29 cellular contexts compared by ENCODE assay signal in the genomic region with DNA sequence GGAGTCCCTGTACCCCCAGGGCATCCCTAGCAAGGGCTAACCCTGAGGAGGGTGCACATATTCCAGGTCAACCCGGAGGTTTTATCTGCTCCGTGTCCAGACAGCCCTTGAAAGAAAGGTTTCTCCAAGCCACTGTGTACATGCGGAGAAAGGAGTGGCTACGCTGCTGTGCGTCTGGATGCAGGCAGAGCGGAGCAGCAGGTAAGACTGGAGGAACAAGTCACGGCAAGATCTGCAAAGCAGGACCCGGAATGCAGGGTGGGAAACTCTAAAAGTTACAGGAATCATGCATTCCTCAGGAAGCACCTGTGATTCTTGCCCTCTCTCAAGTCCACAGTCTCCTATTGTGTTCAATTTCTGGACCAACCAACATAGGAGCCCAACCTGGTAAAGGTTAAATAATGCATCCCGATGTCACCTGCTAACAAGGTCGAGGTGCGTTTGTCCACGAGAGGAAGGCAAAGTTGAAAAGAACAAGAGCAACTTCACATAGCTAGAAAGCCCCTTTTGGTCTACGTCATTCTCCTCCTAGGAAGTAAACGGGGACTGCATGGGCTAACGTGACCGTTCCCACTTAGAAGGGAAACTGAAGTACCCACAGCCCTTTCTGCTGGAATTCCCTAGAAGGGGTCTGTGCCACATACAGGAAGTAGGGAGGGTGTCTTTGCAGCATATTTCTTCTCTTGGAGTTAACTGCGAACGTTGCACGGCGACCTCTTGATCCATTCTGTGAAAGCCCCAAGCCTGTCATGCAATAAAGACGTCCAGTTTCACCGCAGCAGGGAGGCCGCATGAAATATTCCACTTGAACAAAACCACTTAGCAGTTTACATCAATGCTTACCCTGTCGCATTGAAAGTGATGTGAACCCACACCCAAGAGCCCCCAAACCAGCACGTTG. TPM values are rescaled to one million over a fixed set of nuclear protein-coding genes. Genes with fewer than 3 reads are reported as not detected.
DNase-seq lines count a peak whose midpoint lies in the region; ATAC-seq and TF ChIP-seq lines count a peak whose summit lies in the region.
"Had no signal": no experiment of that assay in that cellular context is flagged by ENCODE, and none has a peak within 500 bp of the region (broad histone marks: within the 10 kb centered on the region; RNA-seq: fewer than 3 reads in every experiment).

No MANE protein-coding gene starts in this region.

- H3K27me3 ChIP-seq in esophagus (ENCODE audit: control insufficient read depth in 1 of 2, insufficient read depth in 2 of 2, low read length in 2 of 2), result no peaks in the 10 kb centered on the region
- no peaks in the 10 kb centered on the region for H3K27me3 ChIP-seq in trophoblast cell (ENCODE audit: insufficient read depth, low read length)
- H3K27me3 ChIP-seq in upper lobe of left lung, result no peaks in the 10 kb centered on the region
- H3K27me3 ChIP-seq: colonic mucosa had no signal

- peaks cover 2% of the 10 kb centered on the region for H3K27me3 Mint-ChIP-seq in glutamatergic neuron (ENCODE audit: unreplicated experiment)

- H2AFZ ChIP-seq in trophoblast cell (ENCODE audit: insufficient read depth, low read length, poor library complexity), result no peak overlapping the region

- in situ Hi-C loops in G401 (cut with HindIII; ENCODE audit: low sequenced_read_pairs), result no loop called here

- DNase-seq in G401 (ENCODE audit: low spot score), result peak; percentile 55
- peak; percentile 95 to 96 for DNase-seq in trophoblast cell
- no peak for DNase-seq in cerebellar cortex (ENCODE audit: low spot score)
- no peak for DNase-seq in upper lobe of left lung
- DNase-seq in glutamatergic neuron, result no peak
- no peak for DNase-seq in NCI-H510A (lab: John Stamatoyannopoulos, UW)
- DNase-seq: activated B cell treated with CpG ODN at 0.5 μM for 24 hours; activated CD4-positive, alpha-beta T cell treated with anti-CD3 and anti-CD28 coated beads, Interleukin-2, amount 50 U/mL, for 4 hours; activated CD8-positive, alpha-beta memory T cell treated with anti-CD3 and anti-CD28 coated beads, Interleukin-2, amount 50 U/mL, for 4 hours; activated effector memory CD4-positive, alpha-beta T cell treated with Interleukin-2 at 50 U/mL for 16 hours; activated naive CD8-positive, alpha-beta T cell treated with anti-CD3 and anti-CD28 coated beads, Interleukin-2, amount 10 ng/mL, durations not matched to agents 7 days and 5 days; colonic mucosa; DMS53; GF-D8; GOT3; KBM-7; kidney glomerular epithelial cell; MM.1S; NCI-H526; occipital lobe; stimulated activated CD4-positive, alpha-beta T cell treated with anti-CD3 and anti-CD28 coated beads, Interleukin-1b, Interleukin-23, amount 100 ng/mL, for 48 hours; T-helper 2 cell had no signal

- no peak overlapping the region for H3K4me3 Mint-ChIP-seq in glutamatergic neuron (ENCODE audit: unreplicated experiment)
- H3K4me3 Mint-ChIP-seq: activated B cell treated with CpG ODN at 0.5 μM for 24 hours; activated naive CD8-positive, alpha-beta T cell treated with anti-CD3 and anti-CD28 coated beads, Interleukin-2, amount 10 ng/mL, durations not matched to agents 7 days and 5 days; B cell had no signal

- peaks cover 2% of the 10 kb centered on the region for H3K9me3 Mint-ChIP-seq in glutamatergic neuron (ENCODE audit: unreplicated experiment)
- H3K9me3 Mint-ChIP-seq: activated B cell treated with CpG ODN at 0.5 μM for 24 hours; activated naive CD8-positive, alpha-beta T cell treated with anti-CD3 and anti-CD28 coated beads, Interleukin-2, amount 10 ng/mL, durations not matched to agents 7 days and 5 days had no signal

- peak overlapping the region; percentile 52 for H2BK12ac ChIP-seq in trophoblast cell (ENCODE audit: low read length)

- H3K4ac ChIP-seq in trophoblast cell (ENCODE audit: low read depth, low read length), result no peak overlapping the region

- TF ChIP-seq EP300 in upper lobe of left lung (IDR thresholded peaks at IDR 0.05), result no peak

- H2BK5ac ChIP-seq in trophoblast cell (ENCODE audit: low read depth, low read length, poor library complexity), result no peak overlapping the region

- TF ChIP-seq POLR2A in upper lobe of left lung (IDR thresholded peaks at IDR 0.05), result no peak

- no peak overlapping the region for H3K23ac ChIP-seq in trophoblast cell (ENCODE audit: low read length)

- no peaks in the 10 kb centered on the region for H3K79me2 ChIP-seq in trophoblast cell (ENCODE audit: control insufficient read depth, insufficient read depth, low read length, poor library complexity)

- H3K4me1 ChIP-seq in esophagus (ENCODE audit: control insufficient read depth in 2 of 2, insufficient read depth in 2 of 2, low read length in 1 of 2) (peaks cover 0 to 9% of the 10 kb centered on the region in 2 donors), trophoblast cell (ENCODE audit: control insufficient read depth in 1 of 2, insufficient read depth in 2 of 2, low read length in 2 of 2) (peaks cover 22 to 31% of the 10 kb centered on the region in 2 experiments), upper lobe of left lung (peaks cover 0 to 2% (median 0%) of the 10 kb centered on the region in 4 donors)
- H3K4me1 ChIP-seq: colonic mucosa had no signal

- ATAC-seq in upper lobe of left lung (ENCODE audit: low FRiP score in 2 of 2), result no peak
- ATAC-seq: SK-N-SH treated with all-trans-retinoic acid at 6 μM for 48 hours had no signal

- H3K9me3 ChIP-seq in esophagus (ENCODE audit: control insufficient read depth in 2 of 2, insufficient read depth in 1 of 2, low read depth in 1 of 2, low read length in 1 of 2), result no peaks in the 10 kb centered on the region
- H3K9me3 ChIP-seq in trophoblast cell (ENCODE audit: insufficient read depth, low read depth, low read length), result no peaks in the 10 kb centered on the region
- no peaks in the 10 kb centered on the region for H3K9me3 ChIP-seq in upper lobe of left lung
- H3K9me3 ChIP-seq: colonic mucosa had no signal

- H3K4me3 ChIP-seq in esophagus (ENCODE audit: low read depth in 1 of 2, low read length in 2 of 2) (no peak overlapping the region), trophoblast cell (ENCODE audit: low read depth, low read length) (no peak overlapping the region), upper lobe of left lung (no peak overlapping the region)
- H3K4me3 ChIP-seq: colonic mucosa, lung, skin epidermis had no signal

- H4K12ac ChIP-seq in trophoblast cell (ENCODE audit: low read depth, low read length), result no peak overlapping the region

- H3K27ac ChIP-seq in VCaP, result peak overlapping the region; percentile 73
- H3K27ac ChIP-seq in esophagus (ENCODE audit: low read depth in 2 of 2, low read length in 1 of 2), result peak overlapping the region; percentile 56 to 83
- H3K27ac ChIP-seq in trophoblast cell (ENCODE audit: low read depth, low read length), result peak overlapping the region; percentile 56
- H3K27ac ChIP-seq in upper lobe of left lung, result no peak overlapping the region
- H3K27ac ChIP-seq: colonic mucosa had no signal

- H3K9ac ChIP-seq in trophoblast cell (ENCODE audit: low read length), result no peak overlapping the region

- no peak overlapping the region for H4K91ac ChIP-seq in trophoblast cell (ENCODE audit: low read depth, low read length)

- 72 to 73% methylated on average over 25 of the region's 25 CpGs for WGBS in esophagus, 2 donors
- no CpG with 5 or more reads among the region's 25 CpGs for WGBS in trophoblast cell (ENCODE audit: extremely low coverage, insufficient coverage, insufficient read length)
- WGBS in upper lobe of left lung, 2 donors, result 66 to 89% methylated on average over 24 to 25 of the region's 25 CpGs

- H2BK120ac ChIP-seq in trophoblast cell (ENCODE audit: insufficient read depth, low read length, poor library complexity), result peak overlapping the region; percentile 57

- peak overlapping the region; percentile 25 for H3K18ac ChIP-seq in trophoblast cell (ENCODE audit: low read length)

- H4K8ac ChIP-seq in trophoblast cell (ENCODE audit: low read depth, low read length), result peak overlapping the region; percentile 25

- peak overlapping the region; percentile 38 for H3K4me2 ChIP-seq in trophoblast cell (ENCODE audit: low read length)

- no peak overlapping the region for H2AK5ac ChIP-seq in trophoblast cell (ENCODE audit: low read length)

- H3K27ac Mint-ChIP-seq in glutamatergic neuron (ENCODE audit: unreplicated experiment), result no peak overlapping the region
- H3K27ac Mint-ChIP-seq: activated B cell treated with CpG ODN at 0.5 μM for 24 hours; activated naive CD8-positive, alpha-beta T cell treated with anti-CD3 and anti-CD28 coated beads, Interleukin-2, amount 10 ng/mL, durations not matched to agents 7 days and 5 days; B cell had no signal

- no peak overlapping the region for H3K14ac ChIP-seq in trophoblast cell (ENCODE audit: low read length)

- H3K36me3 Mint-ChIP-seq in glutamatergic neuron (ENCODE audit: unreplicated experiment), result no peaks in the 10 kb centered on the region

- no peak for TF ChIP-seq CTCF in VCaP (conservative IDR thresholded peaks at IDR 0.05)
- no peak for TF ChIP-seq CTCF in upper lobe of left lung (IDR thresholded peaks at IDR 0.05)
- TF ChIP-seq CTCF in glutamatergic neuron (IDR thresholded peaks at IDR 0.05; ENCODE audit: partially characterized antibody, unreplicated experiment), result no peak

- peaks cover 12% of the 10 kb centered on the region for H3K4me1 Mint-ChIP-seq in glutamatergic neuron (ENCODE audit: low read depth, unreplicated experiment)

- H3K79me1 ChIP-seq in trophoblast cell (ENCODE audit: low read length), result peaks cover 4% of the 10 kb centered on the region

- H3K36me3 ChIP-seq in esophagus (ENCODE audit: control insufficient read depth in 2 of 2, insufficient read depth in 2 of 2, low read length in 1 of 2) (peaks cover 0 to 2% of the 10 kb centered on the region in 2 donors), trophoblast cell (ENCODE audit: control insufficient read depth in 1 of 2, insufficient read depth in 2 of 2, low read length in 2 of 2) (no peaks in the 10 kb centered on the region), upper lobe of left lung (no peaks in the 10 kb centered on the region)
- H3K36me3 ChIP-seq: colonic mucosa had no signal

RNA-seq across cellular contexts. Expression of a gene that starts 5.8 kb away (rescaled TPM):
- total RNA-seq in G401 (2014; rRNA removed; shearing (Covaris generic)), result 0.03 and 0.49 TPM in 2 replicates
- polyA plus RNA-seq in esophagus, result 10 to 100 TPM; 19.5 to 24.3 TPM
- polyA plus RNA-seq in trophoblast cell (2013), result 11.0 and 11.3 TPM in 2 replicates
- 10 to 100 TPM; 13.4 to 32.1 (median 19.5) TPM for total RNA-seq in upper lobe of left lung
- total RNA-seq in glutamatergic neuron (ENCODE audit: unreplicated experiment), result 23.3 TPM
- total RNA-seq: HT-29 had no signal

Comparison
In these comparisons a context has a peak if more than half of its experiments do, and no peak if none do; other contexts are left out.
1. DNase-seq: peak in G401 (single experiment) and trophoblast cell (2 of 2); none in cerebellar cortex (single experiment), upper lobe of left lung (0 of 2), glutamatergic neuron (single experiment) and NCI-H510A (single experiment).
2. H3K27ac ChIP-seq: peak in VCaP (single experiment), esophagus (2 of 2) and trophoblast cell (single experiment); none in upper lobe of left lung (0 of 4).